2 cellular contexts compared by ENCODE assay signal in the genomic region with DNA sequence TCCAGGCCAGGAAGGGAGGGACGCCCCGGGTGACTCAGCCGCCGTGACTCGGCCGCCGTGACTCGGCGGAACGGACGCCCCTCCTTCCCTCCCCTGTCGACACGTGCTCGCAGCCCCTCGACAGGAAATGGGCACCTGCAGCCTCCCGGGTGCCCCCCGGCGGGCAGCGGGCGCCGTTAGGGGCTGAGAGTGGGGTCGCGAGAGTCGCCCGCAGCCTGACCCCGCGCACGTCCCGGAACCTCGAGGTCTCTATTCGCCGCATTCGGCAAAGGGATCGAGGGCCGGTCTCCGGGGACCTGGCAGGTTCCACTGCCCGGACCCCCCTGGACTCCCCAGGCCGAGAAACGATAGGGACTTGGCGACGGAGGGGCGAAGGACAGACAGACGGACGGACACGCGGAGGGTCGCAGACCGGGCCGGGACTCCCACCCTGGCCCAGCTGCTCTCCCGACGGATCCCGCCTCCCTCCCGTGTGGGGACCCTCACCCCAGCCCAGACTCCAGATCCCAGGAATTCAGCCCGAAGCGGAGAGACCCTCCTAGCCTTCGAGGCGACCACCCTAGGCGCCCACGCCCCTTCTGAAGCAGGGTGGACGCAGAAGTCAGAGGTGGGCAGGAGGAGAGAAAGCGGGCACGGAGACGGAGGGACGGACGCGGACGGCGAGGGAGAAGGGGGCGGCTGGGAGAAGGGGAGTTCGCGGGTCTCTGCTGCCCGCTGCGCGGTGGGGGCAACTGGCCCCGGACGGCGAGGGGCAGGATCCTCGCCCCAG.
TF ChIP-seq lines count a peak whose summit lies in the region.

No MANE protein-coding gene starts in this region.

TF ChIP-seq in GM23338, 12 proteins besides CTCF, POLR2A, EP300 and RAD21 (continued from another document):
- TF ChIP-seq POLR2AphosphoS5 (IDR thresholded peaks at IDR 0.05; ENCODE audit: low read depth) (no peak), ZNF114 (CRISPR knock-in tag; IDR thresholded peaks at IDR 0.05) (no peak), JUNB (IDR thresholded peaks at IDR 0.05; ENCODE audit: unreplicated experiment) (no peak)
TF ChIP-seq in GM23338: peak in this region for 3.

TF ChIP-seq in SK-N-SH, 30 proteins besides CTCF, POLR2A, EP300 and RAD21 (continued from another document):
- TF ChIP-seq, protein P1, sequence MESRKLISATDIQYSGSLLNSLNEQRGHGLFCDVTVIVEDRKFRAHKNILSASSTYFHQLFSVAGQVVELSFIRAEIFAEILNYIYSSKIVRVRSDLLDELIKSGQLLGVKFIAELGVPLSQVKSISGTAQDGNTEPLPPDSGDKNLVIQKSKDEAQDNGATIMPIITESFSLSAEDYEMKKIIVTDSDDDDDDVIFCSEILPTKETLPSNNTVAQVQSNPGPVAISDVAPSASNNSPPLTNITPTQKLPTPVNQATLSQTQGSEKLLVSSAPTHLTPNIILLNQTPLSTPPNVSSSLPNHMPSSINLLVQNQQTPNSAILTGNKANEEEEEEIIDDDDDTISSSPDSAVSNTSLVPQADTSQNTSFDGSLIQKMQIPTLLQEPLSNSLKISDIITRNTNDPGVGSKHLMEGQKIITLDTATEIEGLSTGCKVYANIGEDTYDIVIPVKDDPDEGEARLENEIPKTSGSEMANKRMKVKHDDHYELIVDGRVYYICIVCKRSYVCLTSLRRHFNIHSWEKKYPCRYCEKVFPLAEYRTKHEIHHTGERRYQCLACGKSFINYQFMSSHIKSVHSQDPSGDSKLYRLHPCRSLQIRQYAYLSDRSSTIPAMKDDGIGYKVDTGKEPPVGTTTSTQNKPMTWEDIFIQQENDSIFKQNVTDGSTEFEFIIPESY (IDR thresholded peaks at IDR 0.05; ENCODE audit: borderline replicate concordance, low read depth) = peak; percentile 55; the same call in 1 of the 2 replicates
- TF ChIP-seq, protein P2, sequence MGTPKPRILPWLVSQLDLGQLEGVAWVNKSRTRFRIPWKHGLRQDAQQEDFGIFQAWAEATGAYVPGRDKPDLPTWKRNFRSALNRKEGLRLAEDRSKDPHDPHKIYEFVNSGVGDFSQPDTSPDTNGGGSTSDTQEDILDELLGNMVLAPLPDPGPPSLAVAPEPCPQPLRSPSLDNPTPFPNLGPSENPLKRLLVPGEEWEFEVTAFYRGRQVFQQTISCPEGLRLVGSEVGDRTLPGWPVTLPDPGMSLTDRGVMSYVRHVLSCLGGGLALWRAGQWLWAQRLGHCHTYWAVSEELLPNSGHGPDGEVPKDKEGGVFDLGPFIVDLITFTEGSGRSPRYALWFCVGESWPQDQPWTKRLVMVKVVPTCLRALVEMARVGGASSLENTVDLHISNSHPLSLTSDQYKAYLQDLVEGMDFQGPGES (IDR thresholded peaks at IDR 0.05; ENCODE audit: low read depth, low read length) = no peak
- TF ChIP-seq NRF1 (IDR thresholded peaks at IDR 0.05; ENCODE audit: low read depth, low read length) (no peak), POLR2AphosphoS5 (IDR thresholded peaks at IDR 0.05; ENCODE audit: low read depth, low read length) (no peak), GATA2 (CRISPR knock-in tag; IDR thresholded peaks at IDR 0.05) (no peak), EZH2phosphoT487 (IDR thresholded peaks at IDR 0.05; ENCODE audit: borderline replicate concordance, low read depth) (no peak), RXRA (IDR thresholded peaks at IDR 0.05; ENCODE audit: borderline replicate concordance, low read depth) (peak; percentile 60; the same call in 1 of the 2 replicates)
